25 cellular contexts compared by ENCODE assay signal in genomic region chr1:211605034-211605433, GRCh38.
"Had no signal": no experiment of that assay in that cellular context is flagged by ENCODE, and none has a peak within 500 bp of the region (broad histone marks: within the 10 kb centered on the region; RNA-seq: fewer than 3 reads in every experiment).

No MANE protein-coding gene starts in this region.

- H3K27me3 Mint-ChIP-seq: activated CD4-positive, alpha-beta T cell treated with anti-CD3 and anti-CD28 coated beads for 36 hours; activated naive CD4-positive, alpha-beta T cell treated with anti-CD3 and anti-CD28 coated beads, Interleukin-2, amount 50 U/mL, for 24 hours; T-cell had no signal

- DNase-seq: activated CD4-positive, alpha-beta T cell treated with anti-CD3 and anti-CD28 coated beads for 36 hours; activated CD8-positive, alpha-beta memory T cell treated with anti-CD3 and anti-CD28 coated beads, Interleukin-2, amount 50 U/mL, for 48 hours; activated CD8-positive, alpha-beta T cell treated with anti-CD3 and anti-CD28 coated beads for 36 hours; activated effector memory CD4-positive, alpha-beta T cell treated with Interleukin-2 at 50 U/mL for 16 hours; activated naive CD4-positive, alpha-beta T cell; activated T-cell treated with anti-CD3 and anti-CD28 coated beads, Interleukin-2, amount 50 U/mL, for 1 hour; aorta; caudate nucleus; MM.1S; NCI-H1105 treated with DMSO at 0.1 percent for 48 hours; NCI-H1436 treated with DMSO at 0.1 percent for 48 hours; NCI-H187; NCI-H2081; NCI-H446; NCI-H524; RPMI8226; T-cell; T-helper 2 cell; WERI-Rb-1 had no signal

- H3K27ac ChIP-seq: breast epithelium, SK-N-MC, WERI-Rb-1 had no signal

- ATAC-seq: activated CD4-positive, alpha-beta T cell treated with anti-CD3 and anti-CD28 coated beads for 36 hours; activated CD8-positive, alpha-beta T cell treated with anti-CD3 and anti-CD28 coated beads for 36 hours; Panc1; Right ventricle myocardium inferior; T-cell had no signal

- H3K36me3 Mint-ChIP-seq: activated naive CD4-positive, alpha-beta T cell treated with anti-CD3 and anti-CD28 coated beads, Interleukin-2, amount 50 U/mL, for 24 hours; T-cell had no signal

- H3K27me3 ChIP-seq: breast epithelium had no signal

- H3K9me3 Mint-ChIP-seq: activated CD8-positive, alpha-beta T cell treated with anti-CD3 and anti-CD28 coated beads for 36 hours; activated naive CD4-positive, alpha-beta T cell treated with anti-CD3 and anti-CD28 coated beads, Interleukin-2, amount 50 U/mL, for 24 hours; activated T-helper 1 cell treated with anti-CD3 and anti-CD28 coated beads, Interleukin-12 subunit alpha, Interleukin-12 subunit beta, Interleukin-2, Interleukin-4 antibody, amounts not matched to agents 30 ng/mL and 10 ng/mL and 1 ng/mL, durations not matched to agents 14 hours and 24 hours and 36 hours; T-cell had no signal

- H3K4me3 ChIP-seq: breast epithelium, SK-N-MC had no signal

- H3K9me3 ChIP-seq: breast epithelium had no signal

- H3K36me3 ChIP-seq: breast epithelium, WERI-Rb-1 had no signal

- H3K27ac Mint-ChIP-seq: activated CD4-positive, alpha-beta T cell treated with anti-CD3 and anti-CD28 coated beads for 36 hours; activated CD8-positive, alpha-beta T cell treated with anti-CD3 and anti-CD28 coated beads for 36 hours; activated naive CD4-positive, alpha-beta T cell treated with anti-CD3 and anti-CD28 coated beads, Interleukin-2, amount 50 U/mL, for 24 hours; activated T-helper 1 cell treated with anti-CD3 and anti-CD28 coated beads, Interleukin-12 subunit alpha, Interleukin-12 subunit beta, Interleukin-2, Interleukin-4 antibody, amounts not matched to agents 30 ng/mL and 10 ng/mL and 1 ng/mL, durations not matched to agents 14 hours and 24 hours and 36 hours; T-cell had no signal

- H3K4me3 Mint-ChIP-seq: activated naive CD4-positive, alpha-beta T cell treated with anti-CD3 and anti-CD28 coated beads, Interleukin-2, amount 50 U/mL, for 24 hours had no signal
